36 cellular contexts compared by ENCODE assay signal in the genomic region with DNA sequence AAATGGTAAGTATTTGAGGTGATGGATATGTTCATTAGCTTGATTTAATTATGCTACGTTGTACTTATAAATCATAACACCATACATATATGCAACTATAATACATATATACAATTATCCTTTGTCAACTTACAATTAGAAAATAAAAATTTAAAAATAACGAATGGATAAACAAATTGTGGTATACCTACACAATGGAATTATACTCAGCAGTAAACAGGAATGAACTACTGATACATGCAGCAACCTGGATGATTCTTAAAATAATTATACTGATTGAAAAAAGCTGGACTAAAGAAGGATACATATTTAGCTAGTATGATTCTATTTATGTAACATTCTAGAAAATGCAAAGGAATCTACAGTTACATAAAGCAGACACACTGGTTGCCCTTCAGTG.
"Had no signal": no experiment of that assay in that cellular context is flagged by ENCODE, and none has a peak within 500 bp of the region (broad histone marks: within the 10 kb centered on the region; RNA-seq: fewer than 3 reads in every experiment).

No MANE protein-coding gene starts in this region.

- H3K4me3 ChIP-seq: ascending aorta, cardiac muscle cell had no signal

- H3K36me3 ChIP-seq: ascending aorta, cardiac muscle cell had no signal

- H3K36me3 Mint-ChIP-seq: activated CD8-positive, alpha-beta memory T cell treated with anti-CD3 and anti-CD28 coated beads, Interleukin-2, amount 10 ng/mL, durations not matched to agents 7 days and 5 days; activated naive CD4-positive, alpha-beta T cell treated with anti-CD3 and anti-CD28 coated beads, Interleukin-2, amount 10 ng/mL, durations not matched to agents 7 days and 5 days; activated naive CD4-positive, alpha-beta T cell treated with anti-CD3 and anti-CD28 coated beads, Interleukin-2, amount 50 U/mL, for 24 hours; activated naive CD8-positive, alpha-beta T cell; activated naive CD8-positive, alpha-beta T cell treated with anti-CD3 and anti-CD28 coated beads, Interleukin-2, amount 10 ng/mL, durations not matched to agents 7 days and 5 days; brain had no signal

- H3K4me1 ChIP-seq: ascending aorta had no signal

- H3K27ac Mint-ChIP-seq: activated B cell treated with CpG ODN at 0.5 μM for 24 hours; activated CD4-positive, alpha-beta memory T cell treated with anti-CD3 and anti-CD28 coated beads, Interleukin-2, amount 10 ng/mL, durations not matched to agents 7 days and 5 days; activated CD4-positive, alpha-beta T cell treated with anti-CD3 and anti-CD28 coated beads, Interleukin-2, amount 10 ng/mL, durations not matched to agents 24 days and 14 days; activated CD8-positive, alpha-beta memory T cell treated with anti-CD3 and anti-CD28 coated beads, Interleukin-2, amount 10 ng/mL, durations not matched to agents 7 days and 5 days; activated CD8-positive, alpha-beta T cell treated with anti-CD3 and anti-CD28 coated beads, Interleukin-2, amount 10 ng/mL, durations not matched to agents 7 days and 5 days; activated naive CD4-positive, alpha-beta T cell treated with anti-CD3 and anti-CD28 coated beads, Interleukin-2, amount 10 ng/mL, durations not matched to agents 7 days and 5 days; activated naive CD4-positive, alpha-beta T cell treated with anti-CD3 and anti-CD28 coated beads, Interleukin-2, amount 50 U/mL, for 24 hours; activated naive CD8-positive, alpha-beta T cell; activated naive CD8-positive, alpha-beta T cell treated with anti-CD3 and anti-CD28 coated beads, Interleukin-2, amount 10 ng/mL, durations not matched to agents 7 days and 5 days; activated naive CD8-positive, alpha-beta T cell treated with anti-CD3 and anti-CD28 coated beads, Interleukin-2, amount 50 U/mL, for 24 hours; activated T-cell treated with anti-CD3 and anti-CD28 coated beads, Interleukin-2, amount 50 U/mL, for 24 hours; activated T-helper 2 cell treated with anti-CD3 and anti-CD28 coated beads, Interferon-gamma antibody, Interleukin-2, Interleukin-4, amounts not matched to agents 10 μg/mL and 5 μg/mL and 100 μg/mL, durations not matched to agents 14 hours and 24 hours and 36 hours; brain; T-helper 1 cell treated with Interleukin-12 subunit alpha and Interleukin-12 subunit beta and Interleukin-4 antibody, amounts not matched to agents 30 μg/mL and 1 μg/mL, for 36 hours; T-helper 2 cell treated with Interferon-gamma antibody and Interleukin-4, amounts not matched to agents 5 μg/mL and 100 μg/mL, for 36 hours had no signal

- H3K9me3 ChIP-seq: ascending aorta had no signal

- FAIRE-seq: bronchial epithelial cell, TTC549 had no signal

- H3K27me3 ChIP-seq: ascending aorta, cardiac muscle cell had no signal

- H3K4me1 Mint-ChIP-seq: activated B cell treated with CpG ODN at 0.5 μM for 24 hours; activated CD4-positive, alpha-beta memory T cell treated with anti-CD3 and anti-CD28 coated beads, Interleukin-2, amount 10 ng/mL, durations not matched to agents 7 days and 5 days; activated CD4-positive, alpha-beta T cell treated with anti-CD3 and anti-CD28 coated beads, Interleukin-2, amount 10 ng/mL, durations not matched to agents 24 days and 14 days; activated CD8-positive, alpha-beta memory T cell treated with anti-CD3 and anti-CD28 coated beads, Interleukin-2, amount 10 ng/mL, durations not matched to agents 7 days and 5 days; activated naive CD4-positive, alpha-beta T cell treated with anti-CD3 and anti-CD28 coated beads, Interleukin-2, amount 10 ng/mL, durations not matched to agents 7 days and 5 days; activated naive CD4-positive, alpha-beta T cell treated with anti-CD3 and anti-CD28 coated beads, Interleukin-2, amount 50 U/mL, for 24 hours; activated naive CD8-positive, alpha-beta T cell treated with anti-CD3 and anti-CD28 coated beads, Interleukin-2, amount 10 ng/mL, durations not matched to agents 7 days and 5 days; activated naive CD8-positive, alpha-beta T cell treated with anti-CD3 and anti-CD28 coated beads, Interleukin-2, amount 50 U/mL, for 24 hours; central memory CD8-positive, alpha-beta T cell had no signal

- H3K27me3 Mint-ChIP-seq: activated B cell treated with CpG ODN at 0.5 μM for 24 hours; activated naive CD4-positive, alpha-beta T cell treated with anti-CD3 and anti-CD28 coated beads, Interleukin-2, amount 10 ng/mL, durations not matched to agents 7 days and 5 days; activated naive CD8-positive, alpha-beta T cell; brain had no signal

- H3K9me3 Mint-ChIP-seq: activated B cell treated with CpG ODN at 0.5 μM for 24 hours; activated CD4-positive, alpha-beta memory T cell treated with anti-CD3 and anti-CD28 coated beads, Interleukin-2, amount 10 ng/mL, durations not matched to agents 7 days and 5 days; activated CD4-positive, alpha-beta T cell treated with anti-CD3 and anti-CD28 coated beads, Interleukin-2, amount 10 ng/mL, durations not matched to agents 24 days and 14 days; activated naive CD4-positive, alpha-beta T cell treated with anti-CD3 and anti-CD28 coated beads, Interleukin-2, amount 10 ng/mL, durations not matched to agents 7 days and 5 days; activated naive CD4-positive, alpha-beta T cell treated with anti-CD3 and anti-CD28 coated beads, Interleukin-2, amount 50 U/mL, for 24 hours; activated naive CD8-positive, alpha-beta T cell treated with anti-CD3 and anti-CD28 coated beads, Interleukin-2, amount 10 ng/mL, durations not matched to agents 7 days and 5 days; activated naive CD8-positive, alpha-beta T cell treated with anti-CD3 and anti-CD28 coated beads, Interleukin-2, amount 50 U/mL, for 24 hours; activated T-cell treated with anti-CD3 and anti-CD28 coated beads, Interleukin-2, amount 50 U/mL, for 24 hours; activated T-helper 2 cell treated with anti-CD3 and anti-CD28 coated beads, Interferon-gamma antibody, Interleukin-2, Interleukin-4, amounts not matched to agents 10 μg/mL and 5 μg/mL and 100 μg/mL, durations not matched to agents 14 hours and 24 hours and 36 hours; central memory CD8-positive, alpha-beta T cell; T-helper 1 cell treated with Interleukin-12 subunit alpha and Interleukin-12 subunit beta and Interleukin-4 antibody, amounts not matched to agents 30 μg/mL and 1 μg/mL, for 36 hours; T-helper 2 cell treated with Interferon-gamma antibody and Interleukin-4, amounts not matched to agents 5 μg/mL and 100 μg/mL, for 36 hours had no signal

- ATAC-seq: activated CD8-positive, alpha-beta memory T cell treated with anti-CD3 and anti-CD28 coated beads, Interleukin-2, amount 10 ng/mL, durations not matched to agents 7 days and 5 days; activated CD8-positive, alpha-beta T cell treated with anti-CD3 and anti-CD28 coated beads, Interleukin-2, amount 10 ng/mL, durations not matched to agents 7 days and 5 days; activated naive CD8-positive, alpha-beta T cell treated with anti-CD3 and anti-CD28 coated beads, Interleukin-2, amount 50 U/mL, for 24 hours had no signal

- DNase-seq: activated B cell treated with CpG ODN at 0.5 μM for 24 hours; activated CD4-positive, alpha-beta memory T cell treated with anti-CD3 and anti-CD28 coated beads, Interleukin-2, amount 10 ng/mL, durations not matched to agents 7 days and 5 days; activated CD4-positive, alpha-beta T cell treated with anti-CD3 and anti-CD28 coated beads for 4 hours; activated CD4-positive, alpha-beta T cell treated with anti-CD3 and anti-CD28 coated beads, Interleukin-2, amount 10 ng/mL, durations not matched to agents 24 days and 14 days; activated CD4-positive, alpha-beta T cell treated with anti-CD3 and anti-CD28 coated beads, Interleukin-2, amount 50 U/mL, for 1 hour; activated CD4-positive, alpha-beta T cell treated with anti-CD3 and anti-CD28 coated beads, Interleukin-2, amount 50 U/mL, for 4 hours; activated CD4-positive, CD25-positive, alpha-beta regulatory T cell treated with anti-CD3 and anti-CD28 coated beads, Interleukin-2, amount 50 U/mL, for 72 hours; activated CD8-positive, alpha-beta memory T cell treated with anti-CD3 and anti-CD28 coated beads for 24 hours; activated CD8-positive, alpha-beta memory T cell treated with anti-CD3 and anti-CD28 coated beads, Interleukin-2, amount 10 ng/mL, durations not matched to agents 7 days and 5 days; activated CD8-positive, alpha-beta memory T cell treated with anti-CD3 and anti-CD28 coated beads, Interleukin-2, amount 50 U/mL, for 48 hours; activated CD8-positive, alpha-beta T cell treated with anti-CD3 and anti-CD28 coated beads, Interleukin-2, amount 10 ng/mL, durations not matched to agents 7 days and 5 days; activated effector memory CD4-positive, alpha-beta T cell treated with Interleukin-2 at 50 U/mL for 16 hours; activated gamma-delta T cell; activated naive CD4-positive, alpha-beta T cell treated with anti-CD3 and anti-CD28 coated beads, Interleukin-2, amount 10 ng/mL, durations not matched to agents 7 days and 5 days; activated naive CD4-positive, alpha-beta T cell treated with Interleukin-2 at 50 U/mL for 16 hours; activated naive CD8-positive, alpha-beta T cell treated with anti-CD3 and anti-CD28 coated beads, Interleukin-2, amount 10 ng/mL, durations not matched to agents 7 days and 5 days; activated naive CD8-positive, alpha-beta T cell treated with anti-CD3 and anti-CD28 coated beads, Interleukin-2, amount 50 U/mL, for 24 hours; activated T-cell treated with anti-CD3 and anti-CD28 coated beads, Interleukin-2, amount 50 U/mL, for 24 hours; activated T-cell treated with anti-CD3 and anti-CD28 coated beads, Interleukin-2, amount 50 U/mL, for 48 hours; amygdala; anterior cingulate cortex; caudate nucleus; cerebellar nuclear complex; T-helper 2 cell; T-helper 9 cell had no signal

- H3K4me3 Mint-ChIP-seq: activated B cell treated with CpG ODN at 0.5 μM for 24 hours; activated CD4-positive, alpha-beta memory T cell treated with anti-CD3 and anti-CD28 coated beads, Interleukin-2, amount 10 ng/mL, durations not matched to agents 7 days and 5 days; activated CD4-positive, alpha-beta T cell treated with anti-CD3 and anti-CD28 coated beads, Interleukin-2, amount 10 ng/mL, durations not matched to agents 24 days and 14 days; activated CD8-positive, alpha-beta memory T cell treated with anti-CD3 and anti-CD28 coated beads, Interleukin-2, amount 10 ng/mL, durations not matched to agents 7 days and 5 days; activated CD8-positive, alpha-beta T cell treated with anti-CD3 and anti-CD28 coated beads, Interleukin-2, amount 10 ng/mL, durations not matched to agents 7 days and 5 days; activated naive CD4-positive, alpha-beta T cell treated with anti-CD3 and anti-CD28 coated beads, Interleukin-2, amount 10 ng/mL, durations not matched to agents 7 days and 5 days; activated naive CD4-positive, alpha-beta T cell treated with anti-CD3 and anti-CD28 coated beads, Interleukin-2, amount 50 U/mL, for 24 hours; activated naive CD8-positive, alpha-beta T cell; activated naive CD8-positive, alpha-beta T cell treated with anti-CD3 and anti-CD28 coated beads, Interleukin-2, amount 10 ng/mL, durations not matched to agents 7 days and 5 days; activated naive CD8-positive, alpha-beta T cell treated with anti-CD3 and anti-CD28 coated beads, Interleukin-2, amount 50 U/mL, for 24 hours; activated T-cell treated with anti-CD3 and anti-CD28 coated beads, Interleukin-2, amount 50 U/mL, for 24 hours; brain; central memory CD8-positive, alpha-beta T cell; T-helper 1 cell treated with Interleukin-12 subunit alpha and Interleukin-12 subunit beta and Interleukin-4 antibody, amounts not matched to agents 30 μg/mL and 1 μg/mL, for 36 hours; T-helper 2 cell treated with Interferon-gamma antibody and Interleukin-4, amounts not matched to agents 5 μg/mL and 100 μg/mL, for 36 hours had no signal

- H3K27ac ChIP-seq: ascending aorta, cardiac muscle cell had no signal
